In genomic region chr2:9594361-9595063, GRCh38 we compare ENCODE assay signal across 8 cellular contexts. TPM values are rescaled to one million over a fixed set of nuclear protein-coding genes. Genes with fewer than 3 reads are reported as not detected.
DNase-seq lines count a peak whose midpoint lies in the region; ATAC-seq lines count a peak whose summit lies in the region.

No MANE protein-coding gene starts in this region.

- H3K4me1 Mint-ChIP-seq in activated CD8-positive, alpha-beta T cell treated with anti-CD3 and anti-CD28 coated beads, Interleukin-2, amount 10 ng/mL, durations not matched to agents 7 days and 5 days (ENCODE audit: low read depth) = peaks cover 38% of the 10 kb centered on the region

- intact Hi-C loops in left cardiac atrium (cut with DNase I) = no loop called here

- H3K9me3 Mint-ChIP-seq in activated CD8-positive, alpha-beta T cell treated with anti-CD3 and anti-CD28 coated beads, Interleukin-2, amount 10 ng/mL, durations not matched to agents 7 days and 5 days (ENCODE audit: insufficient read depth) = peaks cover 2% of the 10 kb centered on the region

- DNase-seq in NCI-H345 (lab: John Stamatoyannopoulos, UW) (peak; percentile 5), NCI-H345 treated with DMSO at 0.1 percent for 48 hours (lab: John Stamatoyannopoulos, UW; ENCODE audit: unreplicated experiment) (no peak), left cardiac atrium (no peak), NCI-H2171 treated with DMSO at 0.1 percent for 48 hours (lab: John Stamatoyannopoulos, UW) (no peak), NCI-H1092 treated with DMSO at 0.1 percent for 48 hours (lab: John Stamatoyannopoulos, UW) (no peak)
- no peak for DNase-seq in activated CD8-positive, alpha-beta T cell treated with anti-CD3 and anti-CD28 coated beads, Interleukin-2, amount 10 ng/mL, durations not matched to agents 7 days and 5 days
- DNase-seq in stimulated activated naive CD8-positive, alpha-beta T cell treated with anti-CD3 and anti-CD28 coated beads, Interleukin-15, Interleukin-2, amounts not matched to agents 100 U/mL and 50 U/mL, for 24 hours = no peak

- peak overlapping the region; percentile 22 for H3K27ac Mint-ChIP-seq in activated CD8-positive, alpha-beta T cell treated with anti-CD3 and anti-CD28 coated beads, Interleukin-2, amount 10 ng/mL, durations not matched to agents 7 days and 5 days

- CTCF ChIA-PET in activated CD8-positive, alpha-beta T cell treated with anti-CD3 and anti-CD28 coated beads, Interleukin-2, amount 10 ng/mL, durations not matched to agents 7 days and 5 days (lab: Charles Lee) = interaction anchor here (0.6 to 1.9 kb wide), 4 partner anchors 14 to 39 kb away, joined by 3 to 9 read pairs (median 3); partner anchors contain the start of gene ADAM17

- POLR2A ChIA-PET in activated CD8-positive, alpha-beta T cell treated with anti-CD3 and anti-CD28 coated beads, Interleukin-2, amount 10 ng/mL, durations not matched to agents 7 days and 5 days (lab: Charles Lee) = interaction anchor here (1.1 to 1.2 kb wide), 3 partner anchors 8 to 39 kb away, joined by 3 to 4 read pairs (median 4); partner anchors contain the start of gene ADAM17

- peaks cover 49% of the 10 kb centered on the region for H3K36me3 Mint-ChIP-seq in activated CD8-positive, alpha-beta T cell treated with anti-CD3 and anti-CD28 coated beads, Interleukin-2, amount 10 ng/mL, durations not matched to agents 7 days and 5 days (ENCODE audit: low read depth)

- ATAC-seq in activated CD8-positive, alpha-beta T cell treated with anti-CD3 and anti-CD28 coated beads, Interleukin-2, amount 10 ng/mL, durations not matched to agents 7 days and 5 days = peak; percentile 57
- ATAC-seq in left cardiac atrium (peak; percentile 92 to 96), GM18511 (IDR thresholded peaks at IDR 0.05; ENCODE audit: unreplicated experiment) (no peak)
- peak; percentile 89 for ATAC-seq in stimulated activated naive CD8-positive, alpha-beta T cell treated with anti-CD3 and anti-CD28 coated beads, Interleukin-15, Interleukin-2, amounts not matched to agents 100 U/mL and 50 U/mL, for 24 hours

- no peaks in the 10 kb centered on the region for H3K27me3 Mint-ChIP-seq in activated CD8-positive, alpha-beta T cell treated with anti-CD3 and anti-CD28 coated beads, Interleukin-2, amount 10 ng/mL, durations not matched to agents 7 days and 5 days (ENCODE audit: low read depth)

- no peak overlapping the region for H3K4me3 Mint-ChIP-seq in activated CD8-positive, alpha-beta T cell treated with anti-CD3 and anti-CD28 coated beads, Interleukin-2, amount 10 ng/mL, durations not matched to agents 7 days and 5 days

RNA-seq across cellular contexts. Expression of gene YWHAQ, which starts 36.3 kb away (rescaled TPM):
- 100 to 1,000 TPM; 292 to 315 TPM for total RNA-seq in activated CD8-positive, alpha-beta T cell treated with anti-CD3 and anti-CD28 coated beads, Interleukin-2, amount 10 ng/mL, durations not matched to agents 7 days and 5 days
- 100 to 1,000 TPM; 118 to 207 TPM for total RNA-seq in left cardiac atrium

RNA-seq across cellular contexts. Expression of gene ADAM17, which starts 38.9 kb away (rescaled TPM):
- total RNA-seq in activated CD8-positive, alpha-beta T cell treated with anti-CD3 and anti-CD28 coated beads, Interleukin-2, amount 10 ng/mL, durations not matched to agents 7 days and 5 days = 10 to 100 TPM; 20.7 to 25.0 TPM
- 10 to 100 TPM; 14.1 to 22.6 TPM for total RNA-seq in left cardiac atrium
